Comparison of ENCODE assay signal across 8 cellular contexts in the genomic region with DNA sequence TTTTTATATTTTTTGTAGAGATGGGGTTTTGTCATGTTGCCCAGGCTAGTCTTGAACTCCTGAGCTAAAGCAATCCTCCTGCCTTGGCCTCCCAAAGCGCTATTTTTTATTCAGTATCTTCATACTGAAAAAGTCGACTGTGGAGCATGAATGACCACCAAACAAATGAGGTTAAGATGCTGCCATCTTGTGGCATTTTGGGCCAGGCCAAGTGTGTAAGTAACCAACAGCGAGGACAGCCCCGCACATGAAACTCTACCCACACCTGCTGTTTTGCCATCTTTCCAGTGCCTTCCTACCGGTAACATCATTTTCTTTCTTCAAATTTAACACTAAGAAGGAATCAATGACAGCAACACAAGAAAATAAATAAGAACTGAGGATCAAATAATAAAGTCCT. TPM values are rescaled to one million over a fixed set of nuclear protein-coding genes. Genes with fewer than 3 reads are reported as not detected.
A peak's percentile ranks its signal among the peaks of the same experiment; 100 is the strongest.
DNase-seq lines count a peak whose midpoint lies in the region; ATAC-seq, FAIRE-seq and TF ChIP-seq lines count a peak whose summit lies in the region.

No MANE protein-coding gene starts in this region.

- TF ChIP-seq POLR2A in GM12891 (IDR thresholded peaks at IDR 0.05; ENCODE audit: low read depth, low read length), result no peak

- H3K27ac Mint-ChIP-seq in activated naive CD8-positive, alpha-beta T cell treated with anti-CD3 and anti-CD28 coated beads for 36 hours, result no peak overlapping the region

- H3K4me3 Mint-ChIP-seq in activated naive CD8-positive, alpha-beta T cell treated with anti-CD3 and anti-CD28 coated beads for 36 hours, result no peak overlapping the region

- ATAC-seq in SK-N-SH treated with all-trans-retinoic acid at 6 μM for 48 hours (peak; percentile 41; the same call in 1 of the 3 replicates), HG03139 (IDR thresholded peaks at IDR 0.05; ENCODE audit: unreplicated experiment) (no peak), GM19023 (IDR thresholded peaks at IDR 0.05; ENCODE audit: unreplicated experiment) (no peak)

- FAIRE-seq in GM12891 (lab: Jason Lieb, UNC), result no peak

- DNase-seq in ELF-1 (ENCODE audit: low read depth, low spot score) (peak; percentile 44), Kasumi-1 (lab: John Stamatoyannopoulos, UW) (peak; percentile 12 to 17), kidney tubule cell (ENCODE audit: low spot score) (peak; percentile 11), GM12891 (ENCODE audit: insufficient read length, low spot score) (no peak)
- DNase-seq in activated naive CD8-positive, alpha-beta T cell treated with anti-CD3 and anti-CD28 coated beads for 36 hours, result no peak

- no peaks in the 10 kb centered on the region for H3K4me1 Mint-ChIP-seq in activated naive CD8-positive, alpha-beta T cell treated with anti-CD3 and anti-CD28 coated beads for 36 hours

- H3K9me3 Mint-ChIP-seq in activated naive CD8-positive, alpha-beta T cell treated with anti-CD3 and anti-CD28 coated beads for 36 hours, result peaks cover 6% of the 10 kb centered on the region

- H3K27me3 Mint-ChIP-seq in activated naive CD8-positive, alpha-beta T cell treated with anti-CD3 and anti-CD28 coated beads for 36 hours, result no peaks in the 10 kb centered on the region

- H3K36me3 Mint-ChIP-seq in activated naive CD8-positive, alpha-beta T cell treated with anti-CD3 and anti-CD28 coated beads for 36 hours, result no peaks in the 10 kb centered on the region

TF ChIP-seq in SK-N-SH treated with all-trans-retinoic acid at 6 μM for 48 hours, 23 proteins besides CTCF, POLR2A, EP300 and RAD21:
- TF ChIP-seq, protein P1, sequence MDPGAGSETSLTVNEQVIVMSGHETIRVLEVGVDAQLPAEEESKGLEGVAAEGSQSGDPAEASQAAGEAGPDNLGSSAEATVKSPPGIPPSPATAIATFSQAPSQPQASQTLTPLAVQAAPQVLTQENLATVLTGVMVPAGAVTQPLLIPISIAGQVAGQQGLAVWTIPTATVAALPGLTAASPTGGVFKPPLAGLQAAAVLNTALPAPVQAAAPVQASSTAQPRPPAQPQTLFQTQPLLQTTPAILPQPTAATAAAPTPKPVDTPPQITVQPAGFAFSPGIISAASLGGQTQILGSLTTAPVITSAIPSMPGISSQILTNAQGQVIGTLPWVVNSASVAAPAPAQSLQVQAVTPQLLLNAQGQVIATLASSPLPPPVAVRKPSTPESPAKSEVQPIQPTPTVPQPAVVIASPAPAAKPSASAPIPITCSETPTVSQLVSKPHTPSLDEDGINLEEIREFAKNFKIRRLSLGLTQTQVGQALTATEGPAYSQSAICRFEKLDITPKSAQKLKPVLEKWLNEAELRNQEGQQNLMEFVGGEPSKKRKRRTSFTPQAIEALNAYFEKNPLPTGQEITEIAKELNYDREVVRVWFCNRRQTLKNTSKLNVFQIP (CRISPR knock-in tag; IDR thresholded peaks at IDR 0.05; ENCODE audit: borderline replicate concordance, low read depth), result no peak
- no peak for TF ChIP-seq PPARA (CRISPR knock-in tag; IDR thresholded peaks at IDR 0.05; ENCODE audit: borderline replicate concordance)
- TF ChIP-seq, protein P2, sequence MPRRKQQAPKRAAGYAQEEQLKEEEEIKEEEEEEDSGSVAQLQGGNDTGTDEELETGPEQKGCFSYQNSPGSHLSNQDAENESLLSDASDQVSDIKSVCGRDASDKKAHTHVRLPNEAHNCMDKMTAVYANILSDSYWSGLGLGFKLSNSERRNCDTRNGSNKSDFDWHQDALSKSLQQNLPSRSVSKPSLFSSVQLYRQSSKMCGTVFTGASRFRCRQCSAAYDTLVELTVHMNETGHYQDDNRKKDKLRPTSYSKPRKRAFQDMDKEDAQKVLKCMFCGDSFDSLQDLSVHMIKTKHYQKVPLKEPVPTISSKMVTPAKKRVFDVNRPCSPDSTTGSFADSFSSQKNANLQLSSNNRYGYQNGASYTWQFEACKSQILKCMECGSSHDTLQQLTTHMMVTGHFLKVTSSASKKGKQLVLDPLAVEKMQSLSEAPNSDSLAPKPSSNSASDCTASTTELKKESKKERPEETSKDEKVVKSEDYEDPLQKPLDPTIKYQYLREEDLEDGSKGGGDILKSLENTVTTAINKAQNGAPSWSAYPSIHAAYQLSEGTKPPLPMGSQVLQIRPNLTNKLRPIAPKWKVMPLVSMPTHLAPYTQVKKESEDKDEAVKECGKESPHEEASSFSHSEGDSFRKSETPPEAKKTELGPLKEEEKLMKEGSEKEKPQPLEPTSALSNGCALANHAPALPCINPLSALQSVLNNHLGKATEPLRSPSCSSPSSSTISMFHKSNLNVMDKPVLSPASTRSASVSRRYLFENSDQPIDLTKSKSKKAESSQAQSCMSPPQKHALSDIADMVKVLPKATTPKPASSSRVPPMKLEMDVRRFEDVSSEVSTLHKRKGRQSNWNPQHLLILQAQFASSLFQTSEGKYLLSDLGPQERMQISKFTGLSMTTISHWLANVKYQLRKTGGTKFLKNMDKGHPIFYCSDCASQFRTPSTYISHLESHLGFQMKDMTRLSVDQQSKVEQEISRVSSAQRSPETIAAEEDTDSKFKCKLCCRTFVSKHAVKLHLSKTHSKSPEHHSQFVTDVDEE (CRISPR knock-in tag; IDR thresholded peaks at IDR 0.05), result no peak
- no peak for TF ChIP-seq GLIS3 (CRISPR knock-in tag; IDR thresholded peaks at IDR 0.05)
- TF ChIP-seq TCF4 (CRISPR knock-in tag; IDR thresholded peaks at IDR 0.05; ENCODE audit: borderline replicate concordance), result no peak
- TF ChIP-seq BACH2 (CRISPR knock-in tag; IDR thresholded peaks at IDR 0.05; ENCODE audit: borderline replicate concordance), result no peak
- TF ChIP-seq ARNTL (CRISPR knock-in tag; IDR thresholded peaks at IDR 0.05; ENCODE audit: borderline replicate concordance, low read depth), result no peak
- no peak for TF ChIP-seq ZFP3 (CRISPR knock-in tag; IDR thresholded peaks at IDR 0.05)
- no peak for TF ChIP-seq ZC3H10 (CRISPR knock-in tag; IDR thresholded peaks at IDR 0.05)
- no peak for TF ChIP-seq CSDC2 (CRISPR knock-in tag; IDR thresholded peaks at IDR 0.05)

TF ChIP-seq in GM12891, 5 proteins besides CTCF, POLR2A, EP300 and RAD21:
- TF ChIP-seq POU2F2 (IDR thresholded peaks at IDR 0.05; ENCODE audit: low read depth, low read length) (no peak), SPI1 (IDR thresholded peaks at IDR 0.05; ENCODE audit: low read depth, low read length) (no peak), PAX5 (IDR thresholded peaks at IDR 0.05; ENCODE audit: insufficient read depth, low read length, severe bottlenecking) (no peak), TAF1 (IDR thresholded peaks at IDR 0.05; ENCODE audit: low read depth, low read length) (no peak), POLR2AphosphoS5 (IDR thresholded peaks at IDR 0.05; ENCODE audit: low read depth, low read length) (no peak)

RNA-seq across cellular contexts. Expression of a gene that starts 32.2 kb away (rescaled TPM):
- polyA plus RNA-seq in GM12891 (2012; ENCODE audit: low read depth, missing spikeins), result 0.62 TPM
- under 1 TPM; 0.14 to 0.27 TPM for total RNA-seq in activated naive CD8-positive, alpha-beta T cell treated with anti-CD3 and anti-CD28 coated beads for 36 hours

Comparison
In these comparisons a context has a peak if more than half of its experiments do, and no peak if none do; other contexts are left out.
1. DNase-seq: peak in ELF-1 (single experiment), Kasumi-1 (2 of 2) and kidney tubule cell (single experiment); none in GM12891 (single experiment) and activated naive CD8-positive, alpha-beta T cell treated with anti-CD3 and anti-CD28 coated beads for 36 hours (single experiment).